ENCODE assay signal across 15 cellular contexts in the genomic region with DNA sequence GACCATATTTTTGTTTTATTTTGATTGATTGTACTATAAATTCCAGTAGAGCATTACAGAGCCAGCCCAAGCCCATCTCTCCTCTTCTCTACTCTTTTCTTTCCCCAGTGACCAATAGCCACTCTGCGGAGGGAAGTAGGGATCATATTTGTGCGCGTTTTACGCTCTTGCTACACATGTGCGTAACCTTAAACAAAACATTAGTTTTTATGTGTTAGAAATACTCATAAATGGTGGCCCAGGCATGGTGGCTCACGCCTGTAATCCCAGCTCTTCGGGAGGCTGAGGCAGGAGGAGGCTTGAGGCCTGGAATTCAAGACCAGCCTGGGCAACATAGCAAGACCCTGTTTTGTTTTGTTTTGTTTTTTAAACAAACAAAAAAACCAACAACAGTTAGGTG.
"Had no signal": no experiment of that assay in that cellular context is flagged by ENCODE, and none has a peak within 500 bp of the region (broad histone marks: within the 10 kb centered on the region; RNA-seq: fewer than 3 reads in every experiment).

No MANE protein-coding gene starts in this region.

- H3K27ac Mint-ChIP-seq: activated naive CD4-positive, alpha-beta T cell treated with anti-CD3 and anti-CD28 coated beads for 36 hours had no signal

- H3K9me3 Mint-ChIP-seq: activated naive CD4-positive, alpha-beta T cell treated with anti-CD3 and anti-CD28 coated beads for 36 hours had no signal

- H3K36me3 ChIP-seq: colonic mucosa, right atrium auricular region had no signal

- H3K4me3 ChIP-seq: body of pancreas, colonic mucosa, right atrium auricular region, skin epidermis, upper lobe of left lung had no signal

- H3K4me3 Mint-ChIP-seq: activated naive CD4-positive, alpha-beta T cell treated with anti-CD3 and anti-CD28 coated beads for 36 hours had no signal

- ATAC-seq: body of pancreas; naive thymus-derived CD8-positive, alpha-beta T cell; stimulated activated naive CD8-positive, alpha-beta T cell treated with anti-CD3 and anti-CD28 coated beads, Interleukin-15, amount 100 ng/mL, for 72 hours had no signal

- H3K27me3 ChIP-seq: body of pancreas, colonic mucosa, right atrium auricular region, upper lobe of left lung had no signal

- DNase-seq: activated CD4-positive, alpha-beta T cell treated with anti-CD3 and anti-CD28 coated beads for 1 hour; activated naive CD4-positive, alpha-beta T cell treated with anti-CD3 and anti-CD28 coated beads for 36 hours; amygdala; central memory CD4-positive, alpha-beta T cell; colonic mucosa; foreskin fibroblast; hippocampal formation; naive thymus-derived CD8-positive, alpha-beta T cell; occipital lobe; stimulated activated CD4-positive, alpha-beta T cell treated with anti-CD3 and anti-CD28 coated beads, Interleukin-4, amount 100 ng/mL, for 24 hours; stimulated activated naive CD8-positive, alpha-beta T cell treated with anti-CD3 and anti-CD28 coated beads, Interleukin-15, amount 100 ng/mL, for 72 hours; upper lobe of left lung had no signal

- H3K9me3 ChIP-seq: colonic mucosa had no signal

- H3K27ac ChIP-seq: body of pancreas, colonic mucosa, right atrium auricular region, skin epidermis had no signal

- H3K27me3 Mint-ChIP-seq: naive thymus-derived CD8-positive, alpha-beta T cell; stimulated activated naive CD8-positive, alpha-beta T cell treated with anti-CD3 and anti-CD28 coated beads, Interleukin-15, amount 100 ng/mL, for 72 hours had no signal
